Comparison of ENCODE assay signal across 23 cellular contexts in genomic region chr20:49160057-49160929, GRCh38. TPM values are rescaled to one million over a fixed set of nuclear protein-coding genes. Genes with fewer than 3 reads are reported as not detected.
DNase-seq lines count a peak whose midpoint lies in the region; ATAC-seq and TF ChIP-seq lines count a peak whose summit lies in the region.
"Had no signal": no experiment of that assay in that cellular context is flagged by ENCODE, and none has a peak within 500 bp of the region (broad histone marks: within the 10 kb centered on the region; RNA-seq: fewer than 3 reads in every experiment).

No MANE protein-coding gene starts in this region.

- H3K27me3 ChIP-seq in CD8-positive, alpha-beta T cell (ENCODE audit: insufficient read depth, low read length): no peaks in the 10 kb centered on the region
- H3K27me3 ChIP-seq: MG63, neutrophil, spleen, suprapubic skin had no signal

- no peaks in the 10 kb centered on the region for H3K27me3 Mint-ChIP-seq in activated CD4-positive, alpha-beta T cell treated with anti-CD3 and anti-CD28 coated beads, Interleukin-2, amount 10 ng/mL, durations not matched to agents 24 days and 14 days
- no peaks in the 10 kb centered on the region for H3K27me3 Mint-ChIP-seq in CD8-positive, alpha-beta T cell (ENCODE audit: low read depth)
- H3K27me3 Mint-ChIP-seq in T-helper 1 cell treated with Interleukin-12 subunit alpha and Interleukin-12 subunit beta and Interleukin-4 antibody, amounts not matched to agents 30 μg/mL and 1 μg/mL, for 36 hours (ENCODE audit: low read depth): no peaks in the 10 kb centered on the region
- no peaks in the 10 kb centered on the region for H3K27me3 Mint-ChIP-seq in effector memory CD8-positive, alpha-beta T cell

- no peak for DNase-seq in activated CD4-positive, alpha-beta T cell treated with anti-CD3 and anti-CD28 coated beads, Interleukin-2, amount 10 ng/mL, durations not matched to agents 24 days and 14 days
- no peak for DNase-seq in activated CD4-positive, alpha-beta T cell treated with anti-CD3 and anti-CD28 coated beads, Interleukin-2, amount 50 U/mL, for 4 hours
- DNase-seq in CD8-positive, alpha-beta T cell: no peak
- no peak for DNase-seq in effector memory CD8-positive, alpha-beta T cell
- DNase-seq in DMS153 (lab: John Stamatoyannopoulos, UW) (no peak), kidney tubule cell (ENCODE audit: low spot score) (no peak)
- DNase-seq: activated effector memory CD4-positive, alpha-beta T cell treated with Interleukin-2 at 50 U/mL for 16 hours; DMS 273 treated with DMSO at 0.1 percent for 48 hours; effector memory CD4-positive, alpha-beta T cell; GDM1; MG63; NCI-H146; NCI-H2171 treated with DMSO at 0.1 percent for 48 hours; NCI-H82; PC-9; spleen; T1000 had no signal

- CTCF ChIA-PET in CD8-positive, alpha-beta T cell (lab: Charles Lee): interaction anchor here (0.8 to 1.0 kb wide), 2 partner anchors 25 to 57 kb away, joined by 3 read pairs; no protein-coding TSS in a partner anchor

- peaks cover 4% of the 10 kb centered on the region for H3K36me3 ChIP-seq in CD8-positive, alpha-beta T cell (ENCODE audit: insufficient read depth, low read length)

- H3K9me3 ChIP-seq in CD8-positive, alpha-beta T cell (ENCODE audit: low read length): no peaks in the 10 kb centered on the region
- H3K9me3 ChIP-seq: A549, MG63, neutrophil, spleen, suprapubic skin had no signal

- no peak overlapping the region for H3K4me3 ChIP-seq in CD8-positive, alpha-beta T cell (ENCODE audit: low read depth, low read length)
- H3K4me3 ChIP-seq: A549, MG63, PC-9, spleen, suprapubic skin had no signal

- H3K27ac Mint-ChIP-seq in activated CD4-positive, alpha-beta T cell treated with anti-CD3 and anti-CD28 coated beads, Interleukin-2, amount 10 ng/mL, durations not matched to agents 24 days and 14 days: peak overlapping the region; percentile 8
- peak overlapping the region; percentile 8 for H3K27ac Mint-ChIP-seq in CD8-positive, alpha-beta T cell
- H3K27ac Mint-ChIP-seq in T-helper 1 cell treated with Interleukin-12 subunit alpha and Interleukin-12 subunit beta and Interleukin-4 antibody, amounts not matched to agents 30 μg/mL and 1 μg/mL, for 36 hours: peak overlapping the region; percentile 8
- peak overlapping the region; percentile 25 to 51 for H3K27ac Mint-ChIP-seq in effector memory CD8-positive, alpha-beta T cell

- H3K4me1 Mint-ChIP-seq in activated CD4-positive, alpha-beta T cell treated with anti-CD3 and anti-CD28 coated beads, Interleukin-2, amount 10 ng/mL, durations not matched to agents 24 days and 14 days: peaks cover 31% of the 10 kb centered on the region
- H3K4me1 Mint-ChIP-seq in CD8-positive, alpha-beta T cell (ENCODE audit: low read depth): peaks cover 40% of the 10 kb centered on the region
- H3K4me1 Mint-ChIP-seq in T-helper 1 cell treated with Interleukin-12 subunit alpha and Interleukin-12 subunit beta and Interleukin-4 antibody, amounts not matched to agents 30 μg/mL and 1 μg/mL, for 36 hours (ENCODE audit: low read depth): peaks cover 26% of the 10 kb centered on the region
- peaks cover 6 to 10% of the 10 kb centered on the region in 2 donors for H3K4me1 Mint-ChIP-seq in effector memory CD8-positive, alpha-beta T cell (ENCODE audit: low read depth in 2 of 2)

- peaks cover 44% of the 10 kb centered on the region for H3K36me3 Mint-ChIP-seq in activated CD4-positive, alpha-beta T cell treated with anti-CD3 and anti-CD28 coated beads, Interleukin-2, amount 10 ng/mL, durations not matched to agents 24 days and 14 days (ENCODE audit: low read depth)
- peaks cover 63% of the 10 kb centered on the region for H3K36me3 Mint-ChIP-seq in CD8-positive, alpha-beta T cell
- peaks cover 18% of the 10 kb centered on the region for H3K36me3 Mint-ChIP-seq in T-helper 1 cell treated with Interleukin-12 subunit alpha and Interleukin-12 subunit beta and Interleukin-4 antibody, amounts not matched to agents 30 μg/mL and 1 μg/mL, for 36 hours (ENCODE audit: low read depth)
- peaks cover 37% of the 10 kb centered on the region for H3K36me3 Mint-ChIP-seq in effector memory CD8-positive, alpha-beta T cell (ENCODE audit: insufficient read depth)

- TF ChIP-seq CTCF in CD8-positive, alpha-beta T cell (IDR thresholded peaks at IDR 0.05): no peak

- H3K4me1 ChIP-seq in CD8-positive, alpha-beta T cell (ENCODE audit: insufficient read depth, low read length): no peaks in the 10 kb centered on the region

- ATAC-seq in CD8-positive, alpha-beta T cell: no peak
- ATAC-seq in effector memory CD8-positive, alpha-beta T cell (replicated peaks): no peak
- no peak for ATAC-seq in HG03439 (IDR thresholded peaks at IDR 0.05; ENCODE audit: unreplicated experiment)
- ATAC-seq: A549, left lobe of liver had no signal

- intact Hi-C loops in activated CD4-positive, alpha-beta T cell treated with anti-CD3 and anti-CD28 coated beads, Interleukin-2, amount 10 ng/mL, durations not matched to agents 24 days and 14 days (cut with micrococcal nuclease): loop anchor here (10.0 kb wide), 3 partner anchors 55 to 435 kb away; partner anchors contain the start of gene DDX27
- intact Hi-C loops in CD8-positive, alpha-beta T cell (cut with DNase I, micrococcal nuclease): no loop called here

- no peaks in the 10 kb centered on the region for H3K9me3 Mint-ChIP-seq in activated CD4-positive, alpha-beta T cell treated with anti-CD3 and anti-CD28 coated beads, Interleukin-2, amount 10 ng/mL, durations not matched to agents 24 days and 14 days
- no peaks in the 10 kb centered on the region for H3K9me3 Mint-ChIP-seq in CD8-positive, alpha-beta T cell
- H3K9me3 Mint-ChIP-seq in T-helper 1 cell treated with Interleukin-12 subunit alpha and Interleukin-12 subunit beta and Interleukin-4 antibody, amounts not matched to agents 30 μg/mL and 1 μg/mL, for 36 hours: no peaks in the 10 kb centered on the region
- no peaks in the 10 kb centered on the region for H3K9me3 Mint-ChIP-seq in effector memory CD8-positive, alpha-beta T cell

- no peak overlapping the region for H3K4me3 Mint-ChIP-seq in activated CD4-positive, alpha-beta T cell treated with anti-CD3 and anti-CD28 coated beads, Interleukin-2, amount 10 ng/mL, durations not matched to agents 24 days and 14 days
- H3K4me3 Mint-ChIP-seq in CD8-positive, alpha-beta T cell: no peak overlapping the region
- no peak overlapping the region for H3K4me3 Mint-ChIP-seq in T-helper 1 cell treated with Interleukin-12 subunit alpha and Interleukin-12 subunit beta and Interleukin-4 antibody, amounts not matched to agents 30 μg/mL and 1 μg/mL, for 36 hours
- no peak overlapping the region for H3K4me3 Mint-ChIP-seq in effector memory CD8-positive, alpha-beta T cell

- POLR2A ChIA-PET in CD8-positive, alpha-beta T cell (lab: Charles Lee): no interaction called here

- H3K27ac ChIP-seq in CD8-positive, alpha-beta T cell (ENCODE audit: low read depth, low read length): no peak overlapping the region
- H3K27ac ChIP-seq: A549, neutrophil, PC-9, spleen, suprapubic skin had no signal

RNA-seq across cellular contexts. Expression of gene STAU1, which starts 27.8 kb away (rescaled TPM):
- total RNA-seq in activated CD4-positive, alpha-beta T cell treated with anti-CD3 and anti-CD28 coated beads, Interleukin-2, amount 10 ng/mL, durations not matched to agents 24 days and 14 days: 73.5 and 73.7 TPM in 2 replicates
- total RNA-seq in CD8-positive, alpha-beta T cell: 10 to 100 TPM; 74.6 to 76.3 TPM

RNA-seq across cellular contexts. Expression of gene DDX27, which starts 58.9 kb away (rescaled TPM):
- 56.5 and 56.9 TPM in 2 replicates for total RNA-seq in activated CD4-positive, alpha-beta T cell treated with anti-CD3 and anti-CD28 coated beads, Interleukin-2, amount 10 ng/mL, durations not matched to agents 24 days and 14 days
- total RNA-seq in CD8-positive, alpha-beta T cell: 100 to 1,000 TPM; 129 to 141 TPM
